ENCODE assay signal across 24 cellular contexts in genomic region chr12:105285378-105285777, GRCh38. TPM values are rescaled to one million over a fixed set of nuclear protein-coding genes. Genes with fewer than 3 reads are reported as not detected.
DNase-seq lines count a peak whose midpoint lies in the region; ATAC-seq, FAIRE-seq and TF ChIP-seq lines count a peak whose summit lies in the region.
"Had no signal": no experiment of that assay in that cellular context is flagged by ENCODE, and none has a peak within 500 bp of the region (broad histone marks: within the 10 kb centered on the region; RNA-seq: fewer than 3 reads in every experiment).

No MANE protein-coding gene starts in this region.

- H3K9me1 ChIP-seq in K562 (ENCODE audit: control insufficient read depth, insufficient read depth, low read length), result no peaks in the 10 kb centered on the region

- no peaks in the 10 kb centered on the region for H3K9me3 ChIP-seq in HepG2 (ENCODE audit: low read length)
- H3K9me3 ChIP-seq in right lobe of liver, result no peaks in the 10 kb centered on the region
- no peaks in the 10 kb centered on the region for H3K9me3 ChIP-seq in K562 (replicated peaks; ENCODE audit: control insufficient read depth, insufficient read depth, low read depth, low read length)
- H3K9me3 ChIP-seq: BE2C, BLaER1 had no signal

- H2AFZ ChIP-seq in HepG2 (ENCODE audit: low read length), result no peak overlapping the region
- H2AFZ ChIP-seq in K562 (ENCODE audit: low read depth, low read length), result no peak overlapping the region

- H3K27ac ChIP-seq in HepG2 (ENCODE audit: extremely low read length, insufficient read depth, low read length) (no peak overlapping the region), right lobe of liver (no peak overlapping the region), K562 (ENCODE audit: extremely low read depth, low read depth, low read length) (no peak overlapping the region)
- H3K27ac ChIP-seq: 22Rv1, BLaER1 had no signal

- H3K79me2 ChIP-seq in HepG2 (ENCODE audit: insufficient read depth, low read length) (no peaks in the 10 kb centered on the region), K562 (ENCODE audit: control insufficient read depth, insufficient read depth, low read length) (no peaks in the 10 kb centered on the region)

- CTCF ChIA-PET in HepG2 (lab: Yijun Ruan, JAX; ENCODE audit: low intra/inter-chr PET ratio, low total read pairs), result no interaction called here
- CTCF ChIA-PET in K562 (lab: Yijun Ruan, JAX; ENCODE audit: low intra/inter-chr PET ratio), result no interaction called here
- CTCF ChIA-PET in activated CD8-positive, alpha-beta T cell treated with anti-CD3 and anti-CD28 coated beads, Interleukin-2, amount 10 ng/mL, durations not matched to agents 7 days and 5 days (lab: Charles Lee), result no interaction called here

- FAIRE-seq in HepG2 (lab: Jason Lieb, UNC) (no peak), GM19239 (lab: Jason Lieb, UNC) (peak; percentile 18), K562 (lab: Jason Lieb, UNC) (no peak)
- FAIRE-seq: GM12891 had no signal

- POLR2A ChIA-PET in HepG2 (lab: Yijun Ruan, JAX), result no interaction called here
- POLR2A ChIA-PET in K562 (lab: Yijun Ruan, JAX), result interaction anchor here (1.0 kb wide), 1 partner anchor 9 kb away, joined by 3 read pairs; no protein-coding TSS in a partner anchor
- POLR2A ChIA-PET in activated CD8-positive, alpha-beta T cell treated with anti-CD3 and anti-CD28 coated beads, Interleukin-2, amount 10 ng/mL, durations not matched to agents 7 days and 5 days (lab: Charles Lee), result no interaction called here

- DNase-seq in HepG2 (ENCODE audit: low spot score), result no peak
- DNase-seq in right lobe of liver, result no peak
- DNase-seq in GM19239 (ENCODE audit: insufficient read length, low spot score), result no peak
- no peak for DNase-seq in K562 (ENCODE audit: extremely low read depth in 1 of 4, low spot score in 3 of 4)
- no peak for DNase-seq in activated CD8-positive, alpha-beta T cell treated with anti-CD3 and anti-CD28 coated beads, Interleukin-2, amount 10 ng/mL, durations not matched to agents 7 days and 5 days
- DNase-seq in NCI-H526 (lab: John Stamatoyannopoulos, UW), result no peak
- DNase-seq: ACHN; BE2C; C1 segment of cervical spinal cord; CD4-positive, alpha-beta memory T cell; CD4-positive, CD25-positive, alpha-beta regulatory T cell; CD8-positive, alpha-beta memory T cell; COR-L47; DMS 273 treated with DMSO at 0.1 percent for 48 hours; DMS153; DMS53; DMS79; DND-41; EL; GF-D8 had no signal

- intact Hi-C loops in HepG2 (cut with micrococcal nuclease; ENCODE audit: unreplicated experiment) (no loop called here), right lobe of liver (cut with DNase I) (loop anchor here in 1 of 2 donors (10.0 kb wide), 1 partner anchor 89 kb away; no protein-coding TSS in a partner anchor), K562 (cut with micrococcal nuclease) (no loop called here)

- WGBS in HepG2 (ENCODE audit: low lambda C conversion rate), result 35% methylated on average over 1 of the region's 1 CpG
- WGBS in right lobe of liver (ENCODE audit: insufficient coverage, low coverage, low lambda C conversion rate, missing lambda C conversion rate), result 71% methylated on average over 1 of the region's 1 CpG
- WGBS in K562 (ENCODE audit: insufficient coverage, low coverage, missing lambda C conversion rate), result 0% methylated on average over 1 of the region's 1 CpG

- H3K36me3 Mint-ChIP-seq in activated CD8-positive, alpha-beta T cell treated with anti-CD3 and anti-CD28 coated beads, Interleukin-2, amount 10 ng/mL, durations not matched to agents 7 days and 5 days (ENCODE audit: low read depth), result no peaks in the 10 kb centered on the region
- H3K36me3 Mint-ChIP-seq: CD14-positive monocyte; CD4-positive, alpha-beta memory T cell; CD4-positive, CD25-positive, alpha-beta regulatory T cell; CD8-positive, alpha-beta memory T cell had no signal

- no peak overlapping the region for H3K27ac Mint-ChIP-seq in activated CD8-positive, alpha-beta T cell treated with anti-CD3 and anti-CD28 coated beads, Interleukin-2, amount 10 ng/mL, durations not matched to agents 7 days and 5 days
- H3K27ac Mint-ChIP-seq: CD14-positive monocyte; CD4-positive, alpha-beta memory T cell; CD4-positive, CD25-positive, alpha-beta regulatory T cell; CD8-positive, alpha-beta memory T cell had no signal

- no peak for TF ChIP-seq RAD21 in HepG2 (CRISPR knock-in tag; IDR thresholded peaks at IDR 0.05)
- TF ChIP-seq RAD21 in K562 (CRISPR knock-in tag; conservative IDR thresholded peaks at IDR 0.05 in 1 of 2, IDR thresholded peaks at IDR 0.05 in 1 of 2), result no peak

- no peaks in the 10 kb centered on the region for H3K27me3 ChIP-seq in HepG2 (ENCODE audit: control insufficient read depth in 1 of 2, insufficient read depth in 2 of 2, low read length in 2 of 2)
- no peaks in the 10 kb centered on the region for H3K27me3 ChIP-seq in right lobe of liver
- H3K27me3 ChIP-seq in K562 (ENCODE audit: control insufficient read depth in 2 of 2, insufficient read depth in 2 of 2, low read length in 2 of 2), result no peaks in the 10 kb centered on the region; a peak in 1 of 5 replicates
- H3K27me3 ChIP-seq: BLaER1 had no signal

- H4K20me1 ChIP-seq in HepG2 (ENCODE audit: insufficient read depth, low read length), result no peaks in the 10 kb centered on the region
- no peaks in the 10 kb centered on the region for H4K20me1 ChIP-seq in K562 (replicated peaks; ENCODE audit: control insufficient read depth, insufficient read depth, low read length)
- H4K20me1 ChIP-seq: BLaER1 had no signal

- H3K9ac ChIP-seq in HepG2 (ENCODE audit: insufficient read depth, low read depth, low read length), result no peak overlapping the region
- H3K9ac ChIP-seq in K562 (ENCODE audit: insufficient read depth in 1 of 2, low read depth in 2 of 2, low read length in 2 of 2), result no peak overlapping the region
- H3K9ac ChIP-seq: BLaER1 had no signal

- in situ Hi-C loops in HepG2 (cut with HindIII; ENCODE audit: extremely low pct_ligation_motif_present, low pct_unique_long_range_greater_than_20kb), result no loop called here
- in situ Hi-C loops in K562 (cut with MboI), result no loop called here

- no peaks in the 10 kb centered on the region for H3K36me3 ChIP-seq in HepG2 (replicated peaks in 1 of 2; ENCODE audit: control insufficient read depth in 1 of 2, insufficient read depth in 2 of 2, low read length in 2 of 2)
- H3K36me3 ChIP-seq in right lobe of liver, result no peaks in the 10 kb centered on the region
- H3K36me3 ChIP-seq in K562 (ENCODE audit: control insufficient read depth, insufficient read depth, low read length), result no peaks in the 10 kb centered on the region
- H3K36me3 ChIP-seq: BE2C, BLaER1 had no signal

- TF ChIP-seq POLR2A in HepG2 (IDR thresholded peaks at IDR 0.05; ENCODE audit: insufficient read depth in 1 of 2, low read depth in 2 of 2, low read length in 2 of 2) (no peak), right lobe of liver (IDR thresholded peaks at IDR 0.05) (no peak), K562 (conservative IDR thresholded peaks at IDR 0.05) (no peak)

- no peaks in the 10 kb centered on the region for H3K4me1 Mint-ChIP-seq in activated CD8-positive, alpha-beta T cell treated with anti-CD3 and anti-CD28 coated beads, Interleukin-2, amount 10 ng/mL, durations not matched to agents 7 days and 5 days (ENCODE audit: low read depth)
- H3K4me1 Mint-ChIP-seq: CD14-positive monocyte; CD4-positive, alpha-beta memory T cell; CD4-positive, CD25-positive, alpha-beta regulatory T cell; CD8-positive, alpha-beta memory T cell had no signal

- TF ChIP-seq CTCF in HepG2 (CRISPR knock-in tag; IDR thresholded peaks at IDR 0.05) (no peak), right lobe of liver (IDR thresholded peaks at IDR 0.05) (no peak), K562 (IDR thresholded peaks at IDR 0.05 in 2 of 3, conservative IDR thresholded peaks at IDR 0.05 in 1 of 3; ENCODE audit: insufficient read depth in 2 of 3, low read depth in 1 of 3, low read length in 3 of 3) (no peak)

- peaks cover 25% of the 10 kb centered on the region for H3K27me3 Mint-ChIP-seq in activated CD8-positive, alpha-beta T cell treated with anti-CD3 and anti-CD28 coated beads, Interleukin-2, amount 10 ng/mL, durations not matched to agents 7 days and 5 days (ENCODE audit: low read depth)

- H3K4me2 ChIP-seq in HepG2 (ENCODE audit: low read depth, low read length), result no peak overlapping the region
- no peak overlapping the region for H3K4me2 ChIP-seq in K562 (ENCODE audit: insufficient read depth, low read length)
- H3K4me2 ChIP-seq: BLaER1 had no signal

- BruUV-seq in HepG2 (replicated peaks; lab: Mats Ljungman, UMichigan), result no TSS peak
- no TSS peak for BruUV-seq in K562 (replicated peaks; lab: Mats Ljungman, UMichigan)

- H3K4me3 Mint-ChIP-seq in activated CD8-positive, alpha-beta T cell treated with anti-CD3 and anti-CD28 coated beads, Interleukin-2, amount 10 ng/mL, durations not matched to agents 7 days and 5 days, result no peak overlapping the region
- H3K4me3 Mint-ChIP-seq: CD14-positive monocyte; CD4-positive, alpha-beta memory T cell; CD4-positive, CD25-positive, alpha-beta regulatory T cell; CD8-positive, alpha-beta memory T cell had no signal

- no peak for TF ChIP-seq EP300 in HepG2 (IDR thresholded peaks at IDR 0.05; ENCODE audit: low read depth in 2 of 2, low read length in 2 of 2)
- no peak for TF ChIP-seq EP300 in HepG2 (CRISPR knock-in tag; IDR thresholded peaks at IDR 0.05; ENCODE audit: borderline replicate concordance)
- TF ChIP-seq EP300 in K562 (IDR thresholded peaks at IDR 0.05; ENCODE audit: low read length), result no peak

- no peak for ATAC-seq in HepG2
- ATAC-seq in right lobe of liver, result no peak
- no peak for ATAC-seq in K562
- ATAC-seq in activated CD8-positive, alpha-beta T cell treated with anti-CD3 and anti-CD28 coated beads, Interleukin-2, amount 10 ng/mL, durations not matched to agents 7 days and 5 days, result no peak

- H3K4me3 ChIP-seq in HepG2 (replicated peaks in 1 of 3; ENCODE audit: insufficient read depth in 1 of 3, low read depth in 2 of 3, low read length in 3 of 3) (no peak overlapping the region), right lobe of liver (no peak overlapping the region), K562 (no peak overlapping the region)
- H3K4me3 ChIP-seq: BLaER1 had no signal

- no peaks in the 10 kb centered on the region for H3K9me3 Mint-ChIP-seq in activated CD8-positive, alpha-beta T cell treated with anti-CD3 and anti-CD28 coated beads, Interleukin-2, amount 10 ng/mL, durations not matched to agents 7 days and 5 days (ENCODE audit: insufficient read depth)
- H3K9me3 Mint-ChIP-seq: CD8-positive, alpha-beta memory T cell had no signal

- H3K4me1 ChIP-seq in HepG2 (ENCODE audit: insufficient read depth, low read length) (peaks cover 39% of the 10 kb centered on the region), right lobe of liver (peaks cover 0 to 5% (median 0%) of the 10 kb centered on the region in 4 donors), K562 (replicated peaks in 1 of 2; ENCODE audit: control insufficient read depth in 2 of 2, insufficient read depth in 2 of 2, low read length in 2 of 2) (no peaks in the 10 kb centered on the region)
- H3K4me1 ChIP-seq: BE2C, BLaER1 had no signal

RNA-seq across cellular contexts. Expression of gene C12orf75, which starts 45.1 kb away (rescaled TPM):
- total RNA-seq in HepG2 (2016; rRNA removed; fragmentation: Illumina TruSeq; extraction: Trizol), result 10.1 and 16.1 TPM in 2 replicates
- 71.1 and 82.2 TPM in 2 replicates for total RNA-seq in HepG2 (2016; cell fraction: cytosol; rRNA removed; fragmentation: Illumina TruSeq; extraction: Trizol; ENCODE audit: low read depth)
- total RNA-seq in HepG2 (2016; cell fraction: insoluble cytoplasmic fraction; rRNA removed; fragmentation: Illumina TruSeq; extraction: Trizol), result 8.9 and 15.8 TPM in 2 replicates
- 64.7 and 80.3 TPM in 2 replicates for total RNA-seq in HepG2 (2016; cell fraction: membrane; rRNA removed; fragmentation: Illumina TruSeq; extraction: Trizol)
- 6.3 and 7.4 TPM in 2 replicates for total RNA-seq in HepG2 (2016; cell fraction: nucleus; rRNA removed; fragmentation: Illumina TruSeq; extraction: Trizol)
- polyA plus RNA-seq in HepG2 (2011; rRNA removed), result 13.2 and 19.8 TPM in 2 replicates
- 8.5 and 10.3 TPM in 2 replicates for polyA plus RNA-seq in HepG2 (2011; cell fraction: cytosol; rRNA removed)
- polyA plus RNA-seq in HepG2 (2011; cell fraction: nucleus; rRNA removed), result 2.6 and 4.3 TPM in 2 replicates
- 8.8 and 19.4 TPM in 2 replicates for polyA plus RNA-seq in HepG2 (2012)
- polyA plus RNA-seq in HepG2 (2016; cell fraction: cytosol; fragmentation: Illumina TruSeq; extraction: Trizol; ENCODE audit: low read depth), result 130 and 134 TPM in 2 replicates
- 14.7 and 17.0 TPM in 2 replicates for polyA plus RNA-seq in HepG2 (2016; cell fraction: insoluble cytoplasmic fraction; fragmentation: Illumina TruSeq; extraction: Trizol; ENCODE audit: low read depth)
- polyA plus RNA-seq in HepG2 (2016; cell fraction: membrane; fragmentation: Illumina TruSeq; extraction: Trizol; ENCODE audit: low read depth), result 83.7 and 94.5 TPM in 2 replicates
- polyA plus RNA-seq in HepG2 (2016; cell fraction: nucleus; fragmentation: Illumina TruSeq; extraction: Trizol; ENCODE audit: insufficient read depth, low read depth), result 9.2 and 11.9 TPM in 2 replicates
- 1.1 and 5.6 TPM in 2 replicates for polyA minus RNA-seq in HepG2 (2011; rRNA and poly(A)+ RNA removed; ENCODE audit: low replicate concordance)
- polyA minus RNA-seq in HepG2 (2011; cell fraction: cytosol; rRNA and poly(A)+ RNA removed), result 3.3 and 8.6 TPM in 2 replicates
- polyA minus RNA-seq in HepG2 (2011; cell fraction: nucleus; rRNA and poly(A)+ RNA removed), result 5.2 and 6.8 TPM in 2 replicates
- total RNA-seq in right lobe of liver, result 1 to 10 TPM; 1.3 to 5.5 (median 2.7) TPM
- 0.88 TPM in 1 of 2 replicates, not detected in the other for total RNA-seq in K562 (2011; cell fraction: chromatin; rRNA removed; ENCODE audit: low replicate concordance)
- not detected in 2 replicates for total RNA-seq in K562 (2011; cell fraction: nucleolus; rRNA removed)
- not detected in 2 replicates for total RNA-seq in K562 (2011; cell fraction: nucleoplasm; rRNA removed)
- total RNA-seq in K562 (2014; rRNA removed), result not detected in 2 replicates
- total RNA-seq in K562 (2014; rRNA removed; fragmentation: Illumina TruSeq; extraction: Trizol), result 0.29 and 0.36 TPM in 2 replicates
- not detected in 2 replicates for total RNA-seq in K562 (2015; rRNA removed; fragmentation: Illumina TruSeq; extraction: Trizol)
- total RNA-seq in K562 (2021), result 0.56 and 0.80 TPM in 2 replicates
- 0.28 and 0.82 TPM in 2 replicates for polyA plus RNA-seq in K562 (2011; rRNA removed)
- 0.15 and 0.40 TPM in 2 replicates for polyA plus RNA-seq in K562 (2011; cell fraction: cytosol; rRNA removed)
- 0.34 TPM in 1 of 2 replicates, not detected in the other for polyA plus RNA-seq in K562 (2011; cell fraction: nucleus; rRNA removed)
- 0.23 and 0.25 TPM in 2 replicates for polyA plus RNA-seq in K562 (2012)
- polyA plus RNA-seq in K562 (2014; fragmentation: Illumina TruSeq; extraction: Trizol), result 0.16 and 0.29 TPM in 2 replicates
- under 1 TPM in 1 of 2 experiments, not detected in 1; 0.06 TPM for polyA plus RNA-seq in K562 (2014; fragmentation: Nextera tagmentation; extraction: Ambion mirVana)
- 0.16 TPM in 1 of 2 replicates, not detected in the other for polyA plus RNA-seq in K562 (2014; rRNA removed)
- 0.49 TPM in 1 of 2 replicates, not detected in the other for polyA minus RNA-seq in K562 (2011; rRNA and poly(A)+ RNA removed)
- 1.3 TPM in 1 of 2 replicates, not detected in the other for polyA minus RNA-seq in K562 (2011; cell fraction: cytosol; rRNA and poly(A)+ RNA removed)
- not detected in 2 replicates for polyA minus RNA-seq in K562 (2011; cell fraction: nucleus; rRNA and poly(A)+ RNA removed)
- 100 to 1,000 TPM; 301 to 311 TPM for total RNA-seq in activated CD8-positive, alpha-beta T cell treated with anti-CD3 and anti-CD28 coated beads, Interleukin-2, amount 10 ng/mL, durations not matched to agents 7 days and 5 days

RNA-seq across cellular contexts. Expression of gene APPL2, which starts 49.4 kb away (rescaled TPM):
- 9.9 and 10.5 TPM in 2 replicates for total RNA-seq in HepG2 (2016; rRNA removed; fragmentation: Illumina TruSeq; extraction: Trizol)
- 3.9 and 4.1 TPM in 2 replicates for total RNA-seq in HepG2 (2016; cell fraction: cytosol; rRNA removed; fragmentation: Illumina TruSeq; extraction: Trizol; ENCODE audit: low read depth)
- 9.9 and 11.1 TPM in 2 replicates for total RNA-seq in HepG2 (2016; cell fraction: insoluble cytoplasmic fraction; rRNA removed; fragmentation: Illumina TruSeq; extraction: Trizol)
- 10.0 and 11.6 TPM in 2 replicates for total RNA-seq in HepG2 (2016; cell fraction: membrane; rRNA removed; fragmentation: Illumina TruSeq; extraction: Trizol)
- 15.0 and 18.1 TPM in 2 replicates for total RNA-seq in HepG2 (2016; cell fraction: nucleus; rRNA removed; fragmentation: Illumina TruSeq; extraction: Trizol)
- polyA plus RNA-seq in HepG2 (2011; rRNA removed), result 11.1 and 12.1 TPM in 2 replicates
- polyA plus RNA-seq in HepG2 (2011; cell fraction: cytosol; rRNA removed), result 5.5 and 6.9 TPM in 2 replicates
- polyA plus RNA-seq in HepG2 (2011; cell fraction: nucleus; rRNA removed), result 18.2 and 20.1 TPM in 2 replicates
- 11.3 and 17.8 TPM in 2 replicates for polyA plus RNA-seq in HepG2 (2012)
- 4.7 and 5.2 TPM in 2 replicates for polyA plus RNA-seq in HepG2 (2016; cell fraction: cytosol; fragmentation: Illumina TruSeq; extraction: Trizol; ENCODE audit: low read depth)
- polyA plus RNA-seq in HepG2 (2016; cell fraction: insoluble cytoplasmic fraction; fragmentation: Illumina TruSeq; extraction: Trizol; ENCODE audit: low read depth), result 11.6 and 12.2 TPM in 2 replicates
- 8.7 and 8.8 TPM in 2 replicates for polyA plus RNA-seq in HepG2 (2016; cell fraction: membrane; fragmentation: Illumina TruSeq; extraction: Trizol; ENCODE audit: low read depth)
- polyA plus RNA-seq in HepG2 (2016; cell fraction: nucleus; fragmentation: Illumina TruSeq; extraction: Trizol; ENCODE audit: insufficient read depth, low read depth), result 21.7 TPM in 2 replicates
- polyA minus RNA-seq in HepG2 (2011; rRNA and poly(A)+ RNA removed; ENCODE audit: low replicate concordance), result 11.7 and 14.0 TPM in 2 replicates
- 4.7 and 7.5 TPM in 2 replicates for polyA minus RNA-seq in HepG2 (2011; cell fraction: cytosol; rRNA and poly(A)+ RNA removed)
- 30.4 and 41.6 TPM in 2 replicates for polyA minus RNA-seq in HepG2 (2011; cell fraction: nucleus; rRNA and poly(A)+ RNA removed)
- total RNA-seq in right lobe of liver, result 10 to 100 TPM; 10.2 to 23.2 (median 16.5) TPM
- 36.5 and 49.4 TPM in 2 replicates for total RNA-seq in K562 (2011; cell fraction: chromatin; rRNA removed; ENCODE audit: low replicate concordance)
- 18.5 and 19.7 TPM in 2 replicates for total RNA-seq in K562 (2011; cell fraction: nucleolus; rRNA removed)
- 26.7 and 27.6 TPM in 2 replicates for total RNA-seq in K562 (2011; cell fraction: nucleoplasm; rRNA removed)
- total RNA-seq in K562 (2014; rRNA removed), result 3.8 and 5.2 TPM in 2 replicates
- 8.2 and 8.5 TPM in 2 replicates for total RNA-seq in K562 (2014; rRNA removed; fragmentation: Illumina TruSeq; extraction: Trizol)
- total RNA-seq in K562 (2015; rRNA removed; fragmentation: Illumina TruSeq; extraction: Trizol), result 6.7 and 9.0 TPM in 2 replicates
- 7.5 and 8.0 TPM in 2 replicates for total RNA-seq in K562 (2021)
- polyA plus RNA-seq in K562 (2011; rRNA removed), result 11.4 and 14.4 TPM in 2 replicates
- polyA plus RNA-seq in K562 (2011; cell fraction: cytosol; rRNA removed), result 2.9 and 4.0 TPM in 2 replicates
- 17.1 and 23.1 TPM in 2 replicates for polyA plus RNA-seq in K562 (2011; cell fraction: nucleus; rRNA removed)
- 4.4 and 9.0 TPM in 2 replicates for polyA plus RNA-seq in K562 (2012)
- 7.8 and 13.6 TPM in 2 replicates for polyA plus RNA-seq in K562 (2014; fragmentation: Illumina TruSeq; extraction: Trizol)
- 1 to 10 TPM; 2.1 to 3.3 TPM for polyA plus RNA-seq in K562 (2014; fragmentation: Nextera tagmentation; extraction: Ambion mirVana)
- polyA plus RNA-seq in K562 (2014; rRNA removed), result 8.6 and 8.9 TPM in 2 replicates
- 12.3 and 13.4 TPM in 2 replicates for polyA minus RNA-seq in K562 (2011; rRNA and poly(A)+ RNA removed)
- 3.7 and 4.1 TPM in 2 replicates for polyA minus RNA-seq in K562 (2011; cell fraction: cytosol; rRNA and poly(A)+ RNA removed)
- 13.3 and 16.4 TPM in 2 replicates for polyA minus RNA-seq in K562 (2011; cell fraction: nucleus; rRNA and poly(A)+ RNA removed)
- 10 to 100 TPM; 19.0 to 20.4 TPM for total RNA-seq in activated CD8-positive, alpha-beta T cell treated with anti-CD3 and anti-CD28 coated beads, Interleukin-2, amount 10 ng/mL, durations not matched to agents 7 days and 5 days

Comparison
In these comparisons a context has a peak if more than half of its experiments do, and no peak if none do; other contexts are left out.
1. Of the 241 proteins assayed by ChIP-seq in both HepG2 and K562: peak only in HepG2: MAFF and MAFK; only in K562: none; in both: none; in neither: 239.